ENCODE assay signal across 8 cellular contexts in the genomic region with DNA sequence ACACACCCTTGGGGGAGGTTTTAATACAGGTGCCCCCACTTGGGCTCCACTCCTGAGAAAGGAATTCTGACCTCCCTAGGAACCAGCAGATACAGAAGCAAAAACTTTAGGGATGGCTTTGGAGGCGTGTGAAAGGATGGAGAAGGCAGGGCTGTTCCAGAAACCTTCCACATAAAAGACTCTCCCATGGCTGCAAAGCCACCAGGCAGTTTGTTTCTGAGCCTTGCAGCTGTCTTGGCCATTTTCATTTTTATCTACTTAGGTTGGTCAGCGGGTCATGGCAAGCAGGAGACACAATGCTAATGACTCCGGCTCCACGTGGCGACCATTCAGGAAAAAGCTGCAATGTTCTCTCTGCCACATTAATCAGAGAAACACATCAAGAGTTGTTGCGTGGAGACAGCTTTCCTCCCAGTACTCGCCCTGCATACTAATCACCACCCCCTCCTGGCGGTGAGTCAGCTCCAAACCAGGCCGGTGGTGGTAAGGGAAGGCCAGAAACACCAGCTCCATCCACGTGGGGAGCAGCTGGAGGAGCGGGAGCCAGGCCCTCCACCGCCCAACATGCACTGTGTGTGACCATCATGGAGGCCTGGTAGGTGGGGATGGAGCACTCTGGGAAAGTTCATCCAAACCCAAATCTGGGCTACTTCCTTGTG. TPM values are rescaled to one million over a fixed set of nuclear protein-coding genes. Genes with fewer than 3 reads are reported as not detected.
A peak's percentile ranks its signal among the peaks of the same experiment; 100 is the strongest.
DNase-seq lines count a peak whose midpoint lies in the region; ATAC-seq, FAIRE-seq and TF ChIP-seq lines count a peak whose summit lies in the region.

No MANE protein-coding gene starts in this region.

- ATAC-seq in HG02981 (IDR thresholded peaks at IDR 0.05; ENCODE audit: unreplicated experiment) (no peak), HG03108 (IDR thresholded peaks at IDR 0.05; ENCODE audit: unreplicated experiment) (no peak)

- no peak overlapping the region for H3K4me3 ChIP-seq in parathyroid adenoma (ENCODE audit: low read depth, low read length)

- peak; percentile 87 for FAIRE-seq in GM12891 (lab: Jason Lieb, UNC)

- TF ChIP-seq CTCF in parathyroid adenoma (IDR thresholded peaks at IDR 0.05) = no peak

- no peaks in the 10 kb centered on the region for H3K79me2 ChIP-seq in parathyroid adenoma

- H3K36me3 ChIP-seq in parathyroid adenoma (ENCODE audit: control insufficient read depth, insufficient read depth, low read length) = no peaks in the 10 kb centered on the region

- H3K27ac ChIP-seq in parathyroid adenoma = no peak overlapping the region

- in situ Hi-C loops in SK-MEL-5 (cut with HindIII; ENCODE audit: low pct_unique_long_range_greater_than_20kb, low sequenced_read_pairs) = no loop called here

- H3K4me1 ChIP-seq in parathyroid adenoma = no peaks in the 10 kb centered on the region

- H3K9me3 ChIP-seq in parathyroid adenoma (ENCODE audit: control insufficient read depth, low read length) = no peaks in the 10 kb centered on the region

- TF ChIP-seq POLR2A in GM12891 (IDR thresholded peaks at IDR 0.05; ENCODE audit: low read depth, low read length) = no peak

- H3K4me2 ChIP-seq in parathyroid adenoma (ENCODE audit: low read length) = no peak overlapping the region

- H2AFZ ChIP-seq in parathyroid adenoma = peak overlapping the region; percentile 8

- H3K9ac ChIP-seq in parathyroid adenoma = no peak overlapping the region

- DNase-seq in A172 (ENCODE audit: low spot score) (peak; percentile 80), GM12891 (ENCODE audit: insufficient read length, low spot score) (no peak), SK-MEL-5 (ENCODE audit: low read depth, low spot score) (peak; percentile 65), fibroblast of peridontal ligament (ENCODE audit: extremely low read depth) (peak; percentile 57), NCI-H524 treated with DMSO at 0.1 percent for 48 hours (lab: John Stamatoyannopoulos, UW) (no peak)

- H3K27me3 ChIP-seq in parathyroid adenoma (ENCODE audit: control insufficient read depth, insufficient read depth, low read length) = no peaks in the 10 kb centered on the region

TF ChIP-seq in GM12891, 5 proteins besides CTCF, POLR2A, EP300 and RAD21:
- no peak for TF ChIP-seq SPI1 (IDR thresholded peaks at IDR 0.05; ENCODE audit: low read depth, low read length)
- no peak for TF ChIP-seq TAF1 (IDR thresholded peaks at IDR 0.05; ENCODE audit: low read depth, low read length)
- TF ChIP-seq POU2F2 (IDR thresholded peaks at IDR 0.05; ENCODE audit: low read depth, low read length) = no peak
- TF ChIP-seq PAX5 (IDR thresholded peaks at IDR 0.05; ENCODE audit: insufficient read depth, low read length, severe bottlenecking) = no peak
- no peak for TF ChIP-seq POLR2AphosphoS5 (IDR thresholded peaks at IDR 0.05; ENCODE audit: low read depth, low read length)

RNA-seq across cellular contexts. Expression of a gene that starts 30.9 kb away (rescaled TPM):
- 20.8 and 24.7 TPM in 2 replicates for total RNA-seq in A172 (2014; rRNA removed; shearing (Covaris generic))
- 22.0 TPM for polyA plus RNA-seq in GM12891 (2012; ENCODE audit: low read depth, missing spikeins)
- 27.2 and 28.7 TPM in 2 replicates for total RNA-seq in SK-MEL-5 (2014; rRNA removed; shearing (Covaris generic))
- polyA plus RNA-seq in SK-MEL-5 (2015; cell fraction: cytosol; rRNA removed) = 52.2 and 59.2 TPM in 2 replicates
- polyA plus RNA-seq in SK-MEL-5 (2015; cell fraction: nucleus; rRNA removed) = 9.7 and 12.2 TPM in 2 replicates

RNA-seq across cellular contexts. Expression of a gene that starts 38.7 kb away (rescaled TPM):
- 9.9 and 13.5 TPM in 2 replicates for total RNA-seq in A172 (2014; rRNA removed; shearing (Covaris generic))
- 6.4 TPM for polyA plus RNA-seq in GM12891 (2012; ENCODE audit: low read depth, missing spikeins)
- 50.9 and 53.3 TPM in 2 replicates for total RNA-seq in SK-MEL-5 (2014; rRNA removed; shearing (Covaris generic))
- 24.1 and 36.2 TPM in 2 replicates for polyA plus RNA-seq in SK-MEL-5 (2015; cell fraction: cytosol; rRNA removed)
- 26.4 and 26.5 TPM in 2 replicates for polyA plus RNA-seq in SK-MEL-5 (2015; cell fraction: nucleus; rRNA removed)

Comparison
In these comparisons a context has a peak if more than half of its experiments do, and no peak if none do; other contexts are left out.
1. DNase-seq: peak in A172 (single experiment), SK-MEL-5 (single experiment) and fibroblast of peridontal ligament (single experiment); none in GM12891 (single experiment) and NCI-H524 treated with DMSO at 0.1 percent for 48 hours (single experiment).